ENCODE assay signal across 1 cellular context in genomic region chr21:44907966-44908364, GRCh38.
TF ChIP-seq lines count a peak whose summit lies in the region.

No MANE protein-coding gene starts in this region.

TF ChIP-seq in GM12878, 131 proteins besides CTCF, POLR2A, EP300 and RAD21:
- peak; percentile 73 for TF ChIP-seq IKZF1 (conservative IDR thresholded peaks at IDR 0.05)
- no peak for TF ChIP-seq BMI1 (IDR thresholded peaks at IDR 0.05; ENCODE audit: borderline replicate concordance)
- TF ChIP-seq MEF2B (IDR thresholded peaks at IDR 0.05; ENCODE audit: partially characterized antibody, poor library complexity, severe bottlenecking) = peak; percentile 41
- TF ChIP-seq EGR1 (IDR thresholded peaks at IDR 0.05; ENCODE audit: borderline replicate concordance in 1 of 2, low read depth in 2 of 2, low read length in 2 of 2) = peak in 1 of 2 experiments; percentile 20; a peak in 1 of 3 replicates
- TF ChIP-seq TAF1 (IDR thresholded peaks at IDR 0.05; ENCODE audit: borderline replicate concordance, low read depth, low read length) = no peak
- TF ChIP-seq EED (IDR thresholded peaks at IDR 0.05; ENCODE audit: low read depth) = 0 out of 2 replicates have a peak, but pooled peaks have one; percentile 18
- no peak for TF ChIP-seq DPF2 (IDR thresholded peaks at IDR 0.05)
- TF ChIP-seq, protein P1, sequence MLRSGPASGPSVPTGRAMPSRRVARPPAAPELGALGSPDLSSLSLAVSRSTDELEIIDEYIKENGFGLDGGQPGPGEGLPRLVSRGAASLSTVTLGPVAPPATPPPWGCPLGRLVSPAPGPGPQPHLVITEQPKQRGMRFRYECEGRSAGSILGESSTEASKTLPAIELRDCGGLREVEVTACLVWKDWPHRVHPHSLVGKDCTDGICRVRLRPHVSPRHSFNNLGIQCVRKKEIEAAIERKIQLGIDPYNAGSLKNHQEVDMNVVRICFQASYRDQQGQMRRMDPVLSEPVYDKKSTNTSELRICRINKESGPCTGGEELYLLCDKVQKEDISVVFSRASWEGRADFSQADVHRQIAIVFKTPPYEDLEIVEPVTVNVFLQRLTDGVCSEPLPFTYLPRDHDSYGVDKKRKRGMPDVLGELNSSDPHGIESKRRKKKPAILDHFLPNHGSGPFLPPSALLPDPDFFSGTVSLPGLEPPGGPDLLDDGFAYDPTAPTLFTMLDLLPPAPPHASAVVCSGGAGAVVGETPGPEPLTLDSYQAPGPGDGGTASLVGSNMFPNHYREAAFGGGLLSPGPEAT (IDR thresholded peaks at IDR 0.05; ENCODE audit: low read depth) = peak; percentile 64
- no peak for TF ChIP-seq NR2C1 (IDR thresholded peaks at IDR 0.05)
- TF ChIP-seq NR2F1 (conservative IDR thresholded peaks at IDR 0.05) = 0 out of 2 replicates have a peak, but pooled peaks have one; percentile 18
TF ChIP-seq in GM12878: peak in this region for 6.
